Comparison of ENCODE assay signal across 1 cellular context in genomic region chr19:48310227-48310626, GRCh38.
TF ChIP-seq lines count a peak whose summit lies in the region.

No MANE protein-coding gene starts in this region.

TF ChIP-seq in IMR-90, 13 proteins besides CTCF, POLR2A, EP300 and RAD21:
- TF ChIP-seq RCOR1 (IDR thresholded peaks at IDR 0.05; ENCODE audit: insufficient replicate concordance, low read length) (no peak), NFE2L2 (IDR thresholded peaks at IDR 0.05; ENCODE audit: low read depth, low read length) (no peak)
TF ChIP-seq in IMR-90: peak in this region for 0.
